In the genomic region with DNA sequence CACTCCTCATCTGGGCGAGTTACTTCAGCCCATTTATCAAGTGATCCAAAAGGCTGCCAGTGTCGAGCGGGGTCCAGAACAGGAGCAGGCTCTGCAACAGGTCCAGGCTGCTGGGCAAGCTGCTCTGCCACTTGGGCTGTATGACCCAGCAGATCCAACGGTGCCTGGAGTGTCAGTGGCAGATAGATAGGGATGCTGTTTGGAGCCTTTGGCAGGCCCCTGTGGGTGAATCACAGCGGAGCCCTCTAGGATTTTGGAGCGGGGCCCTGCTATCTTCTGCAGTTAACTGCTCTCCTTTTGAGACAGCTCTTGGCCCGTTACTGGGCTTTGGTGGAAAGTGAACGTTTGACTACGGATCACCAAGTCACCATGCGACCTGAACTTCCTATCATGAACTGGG, we compare ENCODE assay signal across 2 cellular contexts.
TF ChIP-seq lines count a peak whose summit lies in the region.

No MANE protein-coding gene starts in this region.

TF ChIP-seq in K562, 482 proteins besides CTCF, POLR2A, EP300 and RAD21:
- TF ChIP-seq MLLT1 (IDR thresholded peaks at IDR 0.05) (no peak), ZHX1 (conservative IDR thresholded peaks at IDR 0.05; ENCODE audit: low read length) (no peak), BHLHE40 (IDR thresholded peaks at IDR 0.05; ENCODE audit: low read length) (no peak), ZNF79 (CRISPR knock-in tag; IDR thresholded peaks at IDR 0.05; ENCODE audit: low read depth) (no peak), ZC3H11A (IDR thresholded peaks at IDR 0.05; ENCODE audit: low read depth, low read length) (no peak), ZNF146 (CRISPR knock-in tag; IDR thresholded peaks at IDR 0.05; ENCODE audit: unreplicated experiment) (no peak)

TF ChIP-seq in HEK293T, 16 proteins besides CTCF, POLR2A, EP300 and RAD21:
- TF ChIP-seq CTBP1 (IDR thresholded peaks at IDR 0.05; ENCODE audit: borderline replicate concordance) (no peak), ELF4 (IDR thresholded peaks at IDR 0.05) (no peak), LEF1 (IDR thresholded peaks at IDR 0.05; ENCODE audit: borderline replicate concordance) (no peak), L3MBTL2 (conservative IDR thresholded peaks at IDR 0.05) (no peak), NFRKB (IDR thresholded peaks at IDR 0.05) (no peak), FOXM1 (IDR thresholded peaks at IDR 0.05; ENCODE audit: borderline replicate concordance) (no peak), ZNF384 (IDR thresholded peaks at IDR 0.05) (no peak), HDGF (IDR thresholded peaks at IDR 0.05; ENCODE audit: borderline replicate concordance) (no peak), SP1 (IDR thresholded peaks at IDR 0.05) (no peak), FOXK2 (IDR thresholded peaks at IDR 0.05) (no peak), FOXA1 (IDR thresholded peaks at IDR 0.05) (no peak), BHLHE40 (IDR thresholded peaks at IDR 0.05; ENCODE audit: borderline replicate concordance) (no peak), SUZ12 (IDR thresholded peaks at IDR 0.05) (no peak)
- TF ChIP-seq, protein P1, sequence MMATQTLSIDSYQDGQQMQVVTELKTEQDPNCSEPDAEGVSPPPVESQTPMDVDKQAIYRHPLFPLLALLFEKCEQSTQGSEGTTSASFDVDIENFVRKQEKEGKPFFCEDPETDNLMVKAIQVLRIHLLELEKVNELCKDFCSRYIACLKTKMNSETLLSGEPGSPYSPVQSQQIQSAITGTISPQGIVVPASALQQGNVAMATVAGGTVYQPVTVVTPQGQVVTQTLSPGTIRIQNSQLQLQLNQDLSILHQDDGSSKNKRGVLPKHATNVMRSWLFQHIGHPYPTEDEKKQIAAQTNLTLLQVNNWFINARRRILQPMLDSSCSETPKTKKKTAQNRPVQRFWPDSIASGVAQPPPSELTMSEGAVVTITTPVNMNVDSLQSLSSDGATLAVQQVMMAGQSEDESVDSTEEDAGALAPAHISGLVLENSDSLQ (IDR thresholded peaks at IDR 0.05) = no peak
